Comparison of ENCODE assay signal across 12 cellular contexts in the genomic region with DNA sequence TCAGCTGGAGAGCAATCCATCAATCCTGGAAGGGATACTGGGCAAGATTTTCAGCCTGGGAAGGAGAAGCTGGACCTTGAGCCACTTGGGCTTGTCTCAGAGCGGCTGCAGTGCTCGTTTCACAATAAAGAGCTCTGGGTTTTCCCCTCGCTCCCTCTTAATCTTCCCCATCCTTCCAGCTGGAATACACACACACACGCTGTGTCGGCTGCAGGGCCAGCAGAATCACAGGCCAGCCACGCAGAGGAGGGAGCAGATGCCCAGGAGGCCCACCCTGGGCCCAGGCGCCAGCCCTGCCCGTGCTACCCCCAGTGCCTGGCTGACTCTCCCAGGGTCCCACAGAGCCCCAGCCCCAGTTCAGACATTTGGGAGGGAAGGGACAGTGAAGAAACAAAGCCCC.
DNase-seq lines count a peak whose midpoint lies in the region; ATAC-seq and TF ChIP-seq lines count a peak whose summit lies in the region.
"Had no signal": no experiment of that assay in that cellular context is flagged by ENCODE, and none has a peak within 500 bp of the region (broad histone marks: within the 10 kb centered on the region; RNA-seq: fewer than 3 reads in every experiment).

No MANE protein-coding gene starts in this region.

- no peak overlapping the region for H3K27ac Mint-ChIP-seq in natural killer cell
- H3K27ac Mint-ChIP-seq: natural killer cell treated with Interleukin-12 subunit alpha and Interleukin-12 subunit beta and Interleukin-15 and Interleukin-18, amount 100 ng/mL, for 72 hours had no signal

- peak overlapping the region; percentile 81 for H2BK12ac ChIP-seq in trophoblast cell (ENCODE audit: low read length)

- peaks cover 45% of the 10 kb centered on the region for H3K4me1 ChIP-seq in mammary epithelial cell (ENCODE audit: insufficient read depth, low read length)
- H3K4me1 ChIP-seq in right cardiac atrium (ENCODE audit: control insufficient read depth, insufficient read depth, low read length), result peaks cover 15% of the 10 kb centered on the region
- peaks cover 36 to 51% of the 10 kb centered on the region in 2 experiments for H3K4me1 ChIP-seq in trophoblast cell (ENCODE audit: control insufficient read depth in 1 of 2, insufficient read depth in 2 of 2, low read length in 2 of 2)

- no peaks in the 10 kb centered on the region for H3K27me3 Mint-ChIP-seq in natural killer cell (ENCODE audit: low read depth in 2 of 2)
- H3K27me3 Mint-ChIP-seq: natural killer cell treated with Interleukin-12 subunit alpha and Interleukin-12 subunit beta and Interleukin-15 and Interleukin-18, amount 100 ng/mL, for 72 hours had no signal

- ATAC-seq in right cardiac atrium (peak; percentile 54 to 58), natural killer cell (no peak), GM21447 (IDR thresholded peaks at IDR 0.05; ENCODE audit: unreplicated experiment) (no peak), GM21576 (IDR thresholded peaks at IDR 0.05; ENCODE audit: unreplicated experiment) (no peak)
- ATAC-seq: natural killer cell treated with Interleukin-12 subunit alpha and Interleukin-12 subunit beta and Interleukin-15 and Interleukin-18, amount 100 ng/mL, for 72 hours had no signal

- 33% methylated on average over 8 of the region's 8 CpGs for WGBS in mammary epithelial cell (ENCODE audit: low coverage, missing lambda C conversion rate)
- WGBS in right cardiac atrium, result 24% methylated on average over 8 of the region's 8 CpGs
- no CpG with 5 or more reads among the region's 8 CpGs for WGBS in trophoblast cell (ENCODE audit: extremely low coverage, insufficient coverage, insufficient read length)

- peak overlapping the region; percentile 86 for H3K14ac ChIP-seq in trophoblast cell (ENCODE audit: low read length)

- H3K4me2 ChIP-seq in mammary epithelial cell (ENCODE audit: insufficient read depth, low read depth, low read length), result peak overlapping the region; percentile 73
- H3K4me2 ChIP-seq in trophoblast cell (ENCODE audit: low read length), result no peak overlapping the region

- BruUV-seq in mammary epithelial cell (replicated peaks; lab: Mats Ljungman, UMichigan), result no TSS peak

- no peak for TF ChIP-seq CTCF in mammary epithelial cell (conservative IDR thresholded peaks at IDR 0.05 in 1 of 2, IDR thresholded peaks at IDR 0.05 in 1 of 2; ENCODE audit: extremely low read depth in 1 of 2, insufficient read depth in 1 of 2, low read depth in 1 of 2, low read length in 2 of 2)
- TF ChIP-seq CTCF in natural killer cell (IDR thresholded peaks at IDR 0.05), result no peak

- no peak overlapping the region for H2BK120ac ChIP-seq in trophoblast cell (ENCODE audit: insufficient read depth, low read length, poor library complexity)

- H3K9me3 Mint-ChIP-seq in natural killer cell, result no peaks in the 10 kb centered on the region
- H3K9me3 Mint-ChIP-seq: natural killer cell treated with Interleukin-12 subunit alpha and Interleukin-12 subunit beta and Interleukin-15 and Interleukin-18, amount 100 ng/mL, for 72 hours had no signal

- H3K79me1 ChIP-seq in trophoblast cell (ENCODE audit: low read length), result peaks cover 28% of the 10 kb centered on the region

- peak overlapping the region; percentile 78 for H3K18ac ChIP-seq in trophoblast cell (ENCODE audit: low read length)

- dilution Hi-C loops in mammary epithelial cell (cut with HindIII; ENCODE audit: low sequenced_read_pairs), result loop anchor here (5.0 kb wide), 1 partner anchor 40 kb away; no protein-coding TSS in a partner anchor

- H3K4me3 ChIP-seq in mammary epithelial cell (replicated peaks in 1 of 3; ENCODE audit: insufficient read depth in 1 of 3, low read depth in 2 of 3, low read length in 3 of 3), result no peak overlapping the region
- H3K4me3 ChIP-seq in right cardiac atrium (ENCODE audit: low read length), result peak overlapping the region; percentile 24
- H3K4me3 ChIP-seq in trophoblast cell (ENCODE audit: low read depth, low read length), result no peak overlapping the region

- no peak overlapping the region for H3K23ac ChIP-seq in trophoblast cell (ENCODE audit: low read length)

- intact Hi-C loops in mammary epithelial cell (cut with micrococcal nuclease) (loop anchor here (1.0 kb wide), 1 partner anchor 82 kb away; no protein-coding TSS in a partner anchor), right cardiac atrium (cut with DNase I) (no loop called here), natural killer cell (cut with micrococcal nuclease) (no loop called here)

- H3K36me3 ChIP-seq in mammary epithelial cell (ENCODE audit: insufficient read depth, low read length) (no peaks in the 10 kb centered on the region), trophoblast cell (ENCODE audit: control insufficient read depth in 1 of 2, insufficient read depth in 2 of 2, low read length in 2 of 2) (peaks cover 26 to 38% of the 10 kb centered on the region in 2 experiments)

- H3K79me2 ChIP-seq in mammary epithelial cell (ENCODE audit: insufficient read depth, low read length) (peaks cover 5% of the 10 kb centered on the region), trophoblast cell (ENCODE audit: control insufficient read depth, insufficient read depth, low read length, poor library complexity) (peaks cover 8% of the 10 kb centered on the region)

- peak overlapping the region; percentile 79 for H4K91ac ChIP-seq in trophoblast cell (ENCODE audit: low read depth, low read length)

- H3K36me3 Mint-ChIP-seq in natural killer cell, result no peaks in the 10 kb centered on the region
- H3K36me3 Mint-ChIP-seq: natural killer cell treated with Interleukin-12 subunit alpha and Interleukin-12 subunit beta and Interleukin-15 and Interleukin-18, amount 100 ng/mL, for 72 hours had no signal

- H3K9me3 ChIP-seq in mammary epithelial cell (replicated peaks; ENCODE audit: insufficient read depth, low read length) (no peaks in the 10 kb centered on the region), right cardiac atrium (ENCODE audit: control insufficient read depth, low read length) (no peaks in the 10 kb centered on the region), trophoblast cell (ENCODE audit: insufficient read depth, low read depth, low read length) (no peaks in the 10 kb centered on the region)

- H3K27me3 ChIP-seq in mammary epithelial cell (ENCODE audit: insufficient read depth, low read length) (no peaks in the 10 kb centered on the region), right cardiac atrium (ENCODE audit: control insufficient read depth, insufficient read depth) (no peaks in the 10 kb centered on the region), trophoblast cell (ENCODE audit: insufficient read depth, low read length) (no peaks in the 10 kb centered on the region)

- CTCF ChIA-PET in mammary epithelial cell (lab: Charles Lee; ENCODE audit: low non-redundant PET), result interaction anchor here (0.6 to 1.1 kb wide), 4 partner anchors 9 to 226 kb away, joined by 3 to 8 read pairs (median 4); no protein-coding TSS in a partner anchor

- H2AFZ ChIP-seq in mammary epithelial cell (ENCODE audit: low read depth, low read length), result no peak overlapping the region
- H2AFZ ChIP-seq in trophoblast cell (ENCODE audit: insufficient read depth, low read length, poor library complexity), result no peak overlapping the region

- no peak overlapping the region for H4K12ac ChIP-seq in trophoblast cell (ENCODE audit: low read depth, low read length)

- no peaks in the 10 kb centered on the region for H3K4me1 Mint-ChIP-seq in natural killer cell

- peak overlapping the region; percentile 43 for H3K4ac ChIP-seq in trophoblast cell (ENCODE audit: low read depth, low read length)

- H4K20me1 ChIP-seq in mammary epithelial cell (ENCODE audit: insufficient read depth, low read length), result no peaks in the 10 kb centered on the region

- H3K9ac ChIP-seq in mammary epithelial cell (ENCODE audit: insufficient read depth, low read length), result no peak overlapping the region
- no peak overlapping the region for H3K9ac ChIP-seq in trophoblast cell (ENCODE audit: low read length)

- peak overlapping the region; percentile 64 for H2AK5ac ChIP-seq in trophoblast cell (ENCODE audit: low read length)

- H3K4me3 Mint-ChIP-seq in natural killer cell, result no peak overlapping the region
- H3K4me3 Mint-ChIP-seq: natural killer cell treated with Interleukin-12 subunit alpha and Interleukin-12 subunit beta and Interleukin-15 and Interleukin-18, amount 100 ng/mL, for 72 hours had no signal

- peak overlapping the region; percentile 76 for H4K8ac ChIP-seq in trophoblast cell (ENCODE audit: low read depth, low read length)

- in situ Hi-C loops in mammary epithelial cell (cut with MboI; ENCODE audit: low sequenced_read_pairs in 2 of 2), result no loop called here

- H3K27ac ChIP-seq in mammary epithelial cell (ENCODE audit: insufficient read depth, low read depth, low read length) (no peak overlapping the region), right cardiac atrium (ENCODE audit: low read length) (peak overlapping the region; percentile 92), trophoblast cell (ENCODE audit: low read depth, low read length) (peak overlapping the region; percentile 95)

- DNase-seq in AG20443 (ENCODE audit: low spot score) (peak; percentile 48), mammary epithelial cell (no peak), right cardiac atrium (peak; percentile 61 to 89 (median 85)), trophoblast cell (peak in 1 of 2 donors; percentile 40), natural killer cell (no peak)
- DNase-seq in activated naive CD4-positive, alpha-beta T cell (lab: John Stamatoyannopoulos, UW), result no peak
- DNase-seq: activated CD8-positive, alpha-beta memory T cell treated with anti-CD3 and anti-CD28 coated beads, Interleukin-2, amount 50 U/mL, for 48 hours; AML-193; NCI-H1417 had no signal

- H2BK5ac ChIP-seq in trophoblast cell (ENCODE audit: low read depth, low read length, poor library complexity), result peak overlapping the region; percentile 78

Comparison
In these comparisons a context has a peak if more than half of its experiments do, and no peak if none do; other contexts are left out.
1. DNase-seq: peak in AG20443 (single experiment) and right cardiac atrium (3 of 3); none in mammary epithelial cell (single experiment), natural killer cell (single experiment) and activated naive CD4-positive, alpha-beta T cell (0 of 4).
2. ATAC-seq: peak in right cardiac atrium (2 of 2); none in natural killer cell (0 of 3), GM21447 (single experiment) and GM21576 (single experiment).